1 cellular context compared by ENCODE assay signal in the genomic region with DNA sequence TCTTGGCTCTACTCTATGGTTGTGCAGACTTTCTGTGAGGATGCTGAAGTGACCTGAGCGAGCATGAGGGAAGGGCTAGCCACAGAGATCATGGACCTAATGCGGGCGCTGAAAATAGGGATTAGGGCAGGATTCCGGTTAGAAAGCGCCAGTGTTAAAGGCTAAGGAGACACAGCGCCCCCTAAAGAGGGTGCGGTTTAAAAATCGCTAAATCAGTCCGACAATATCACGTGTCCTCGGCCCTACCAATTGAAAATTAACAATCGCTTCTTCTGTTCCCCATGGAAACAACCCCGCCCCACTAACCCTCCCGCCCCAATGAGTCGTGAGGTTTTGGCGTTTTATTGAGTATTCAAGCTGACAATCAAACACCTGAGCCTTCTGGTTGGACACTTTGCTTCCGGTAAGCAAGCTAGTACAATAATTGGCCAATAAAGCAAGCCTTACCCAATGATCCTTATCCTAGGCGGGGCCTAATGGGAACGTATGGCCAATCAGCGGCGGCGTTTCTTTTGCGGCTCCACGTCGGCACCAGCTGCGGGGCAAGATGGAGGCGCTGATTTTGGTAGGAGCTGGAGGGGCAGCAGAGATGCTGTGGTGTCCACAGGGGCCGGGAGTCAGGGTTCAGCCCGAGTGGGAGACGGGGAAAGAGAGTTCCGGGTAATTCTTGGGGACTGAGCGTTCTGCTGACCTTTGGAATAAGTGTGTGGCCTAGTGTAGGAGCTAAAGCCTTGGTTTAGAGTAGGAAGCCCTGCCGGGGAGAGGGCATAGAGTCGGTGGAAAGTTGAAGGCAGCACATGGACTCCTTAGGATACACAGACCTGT.
TF ChIP-seq lines count a peak whose summit lies in the region.

A gene with protein sequence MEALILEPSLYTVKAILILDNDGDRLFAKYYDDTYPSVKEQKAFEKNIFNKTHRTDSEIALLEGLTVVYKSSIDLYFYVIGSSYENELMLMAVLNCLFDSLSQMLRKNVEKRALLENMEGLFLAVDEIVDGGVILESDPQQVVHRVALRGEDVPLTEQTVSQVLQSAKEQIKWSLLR (plus strand): TSS at position 515 of the 825 bp plus-strand sequence. CDS start 33 bp downstream, at position 548.

TF ChIP-seq in K562, 482 proteins besides CTCF, POLR2A, EP300 and RAD21 (continued from another document and continues in another):
- TF ChIP-seq, protein P1, sequence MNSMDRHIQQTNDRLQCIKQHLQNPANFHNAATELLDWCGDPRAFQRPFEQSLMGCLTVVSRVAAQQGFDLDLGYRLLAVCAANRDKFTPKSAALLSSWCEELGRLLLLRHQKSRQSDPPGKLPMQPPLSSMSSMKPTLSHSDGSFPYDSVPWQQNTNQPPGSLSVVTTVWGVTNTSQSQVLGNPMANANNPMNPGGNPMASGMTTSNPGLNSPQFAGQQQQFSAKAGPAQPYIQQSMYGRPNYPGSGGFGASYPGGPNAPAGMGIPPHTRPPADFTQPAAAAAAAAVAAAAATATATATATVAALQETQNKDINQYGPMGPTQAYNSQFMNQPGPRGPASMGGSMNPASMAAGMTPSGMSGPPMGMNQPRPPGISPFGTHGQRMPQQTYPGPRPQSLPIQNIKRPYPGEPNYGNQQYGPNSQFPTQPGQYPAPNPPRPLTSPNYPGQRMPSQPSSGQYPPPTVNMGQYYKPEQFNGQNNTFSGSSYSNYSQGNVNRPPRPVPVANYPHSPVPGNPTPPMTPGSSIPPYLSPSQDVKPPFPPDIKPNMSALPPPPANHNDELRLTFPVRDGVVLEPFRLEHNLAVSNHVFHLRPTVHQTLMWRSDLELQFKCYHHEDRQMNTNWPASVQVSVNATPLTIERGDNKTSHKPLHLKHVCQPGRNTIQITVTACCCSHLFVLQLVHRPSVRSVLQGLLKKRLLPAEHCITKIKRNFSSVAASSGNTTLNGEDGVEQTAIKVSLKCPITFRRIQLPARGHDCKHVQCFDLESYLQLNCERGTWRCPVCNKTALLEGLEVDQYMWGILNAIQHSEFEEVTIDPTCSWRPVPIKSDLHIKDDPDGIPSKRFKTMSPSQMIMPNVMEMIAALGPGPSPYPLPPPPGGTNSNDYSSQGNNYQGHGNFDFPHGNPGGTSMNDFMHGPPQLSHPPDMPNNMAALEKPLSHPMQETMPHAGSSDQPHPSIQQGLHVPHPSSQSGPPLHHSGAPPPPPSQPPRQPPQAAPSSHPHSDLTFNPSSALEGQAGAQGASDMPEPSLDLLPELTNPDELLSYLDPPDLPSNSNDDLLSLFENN (IDR thresholded peaks at IDR 0.05; ENCODE audit: low read depth in 2 of 2, low read length in 2 of 2), result peak in 1 of 2 experiments; percentile 58; a peak in 2 of 4 replicates
- TF ChIP-seq, protein P2, sequence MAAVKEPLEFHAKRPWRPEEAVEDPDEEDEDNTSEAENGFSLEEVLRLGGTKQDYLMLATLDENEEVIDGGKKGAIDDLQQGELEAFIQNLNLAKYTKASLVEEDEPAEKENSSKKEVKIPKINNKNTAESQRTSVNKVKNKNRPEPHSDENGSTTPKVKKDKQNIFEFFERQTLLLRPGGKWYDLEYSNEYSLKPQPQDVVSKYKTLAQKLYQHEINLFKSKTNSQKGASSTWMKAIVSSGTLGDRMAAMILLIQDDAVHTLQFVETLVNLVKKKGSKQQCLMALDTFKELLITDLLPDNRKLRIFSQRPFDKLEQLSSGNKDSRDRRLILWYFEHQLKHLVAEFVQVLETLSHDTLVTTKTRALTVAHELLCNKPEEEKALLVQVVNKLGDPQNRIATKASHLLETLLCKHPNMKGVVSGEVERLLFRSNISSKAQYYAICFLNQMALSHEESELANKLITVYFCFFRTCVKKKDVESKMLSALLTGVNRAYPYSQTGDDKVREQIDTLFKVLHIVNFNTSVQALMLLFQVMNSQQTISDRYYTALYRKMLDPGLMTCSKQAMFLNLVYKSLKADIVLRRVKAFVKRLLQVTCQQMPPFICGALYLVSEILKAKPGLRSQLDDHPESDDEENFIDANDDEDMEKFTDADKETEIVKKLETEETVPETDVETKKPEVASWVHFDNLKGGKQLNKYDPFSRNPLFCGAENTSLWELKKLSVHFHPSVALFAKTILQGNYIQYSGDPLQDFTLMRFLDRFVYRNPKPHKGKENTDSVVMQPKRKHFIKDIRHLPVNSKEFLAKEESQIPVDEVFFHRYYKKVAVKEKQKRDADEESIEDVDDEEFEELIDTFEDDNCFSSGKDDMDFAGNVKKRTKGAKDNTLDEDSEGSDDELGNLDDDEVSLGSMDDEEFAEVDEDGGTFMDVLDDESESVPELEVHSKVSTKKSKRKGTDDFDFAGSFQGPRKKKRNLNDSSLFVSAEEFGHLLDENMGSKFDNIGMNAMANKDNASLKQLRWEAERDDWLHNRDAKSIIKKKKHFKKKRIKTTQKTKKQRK (IDR thresholded peaks at IDR 0.05; ENCODE audit: borderline replicate concordance, low read depth, low read length), result peak; percentile 93
- TF ChIP-seq FOXP1 (CRISPR knock-in tag; IDR thresholded peaks at IDR 0.05), result peak; percentile 64; the same call in 1 of the 2 replicates
- peak; percentile 93 for TF ChIP-seq OTX1 (CRISPR knock-in tag; IDR thresholded peaks at IDR 0.05)
- TF ChIP-seq SRSF3 (IDR thresholded peaks at IDR 0.05; ENCODE audit: insufficient read depth, low read length), result no peak
- TF ChIP-seq SRSF9 (IDR thresholded peaks at IDR 0.05; ENCODE audit: borderline replicate concordance, low read depth, low read length), result no peak
- no peak for TF ChIP-seq ETS2 (tag; IDR thresholded peaks at IDR 0.05; ENCODE audit: borderline replicate concordance, poor library complexity, severe bottlenecking)
- TF ChIP-seq ZNF184 (CRISPR knock-in tag; IDR thresholded peaks at IDR 0.05), result no peak
- no peak for TF ChIP-seq HNRNPL (IDR thresholded peaks at IDR 0.05; ENCODE audit: low read depth, low read length)
- TF ChIP-seq HDAC1 (IDR thresholded peaks at IDR 0.05), result peak in 1 of 2 experiments; percentile 79; a peak in 2 of 4 replicates
- TF ChIP-seq NR3C1 (CRISPR knock-in tag; IDR thresholded peaks at IDR 0.05), result no peak
- peak; percentile 93 for TF ChIP-seq PHB (CRISPR knock-in tag; IDR thresholded peaks at IDR 0.05)
- peak; percentile 62; the same call in 1 of the 2 replicates for TF ChIP-seq CHCHD3 (CRISPR knock-in tag; IDR thresholded peaks at IDR 0.05)
- TF ChIP-seq ZNF134 (CRISPR knock-in tag; conservative IDR thresholded peaks at IDR 0.05), result no peak
- TF ChIP-seq KLF6 (CRISPR knock-in tag; IDR thresholded peaks at IDR 0.05; ENCODE audit: borderline replicate concordance), result 0 out of 2 replicates have a peak, but pooled peaks have one; percentile 48
- TF ChIP-seq TCF7L2 (IDR thresholded peaks at IDR 0.05; ENCODE audit: low read depth, low read length), result no peak
- TF ChIP-seq DNMT1 (IDR thresholded peaks at IDR 0.05), result no peak
- no peak for TF ChIP-seq ZFP30 (CRISPR knock-in tag; IDR thresholded peaks at IDR 0.05; ENCODE audit: borderline replicate concordance)
- TF ChIP-seq KAT2B (IDR thresholded peaks at IDR 0.05; ENCODE audit: low read depth, low read length), result no peak
- no peak for TF ChIP-seq CBX1 (IDR thresholded peaks at IDR 0.05; ENCODE audit: low read depth)
- TF ChIP-seq SMARCC2 (IDR thresholded peaks at IDR 0.05; ENCODE audit: low read depth), result no peak
- TF ChIP-seq NCOA2 (IDR thresholded peaks at IDR 0.05; ENCODE audit: partially characterized antibody in 2 of 2), result no peak
- TF ChIP-seq NFATC3 (IDR thresholded peaks at IDR 0.05), result no peak
- TF ChIP-seq NBN (IDR thresholded peaks at IDR 0.05; ENCODE audit: low read depth), result peak; percentile 50
- TF ChIP-seq PHF8 (IDR thresholded peaks at IDR 0.05; ENCODE audit: borderline replicate concordance, low read length), result peak; percentile 95
- 0 out of 2 replicates have a peak, but pooled peaks have one; percentile 21 for TF ChIP-seq KLF16 (IDR thresholded peaks at IDR 0.05)
- TF ChIP-seq, protein P3, sequence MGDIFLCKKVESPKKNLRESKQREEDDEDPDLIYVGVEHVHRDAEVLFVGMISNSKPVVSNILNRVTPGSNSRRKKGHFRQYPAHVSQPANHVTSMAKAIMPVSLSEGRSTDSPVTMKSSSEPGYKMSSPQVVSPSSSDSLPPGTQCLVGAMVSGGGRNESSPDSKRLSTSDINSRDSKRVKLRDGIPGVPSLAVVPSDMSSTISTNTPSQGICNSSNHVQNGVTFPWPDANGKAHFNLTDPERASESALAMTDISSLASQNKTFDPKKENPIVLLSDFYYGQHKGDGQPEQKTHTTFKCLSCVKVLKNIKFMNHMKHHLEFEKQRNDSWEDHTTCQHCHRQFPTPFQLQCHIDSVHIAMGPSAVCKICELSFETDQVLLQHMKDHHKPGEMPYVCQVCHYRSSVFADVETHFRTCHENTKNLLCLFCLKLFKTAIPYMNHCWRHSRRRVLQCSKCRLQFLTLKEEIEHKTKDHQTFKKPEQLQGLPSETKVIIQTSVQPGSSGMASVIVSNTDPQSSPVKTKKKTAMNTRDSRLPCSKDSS (IDR thresholded peaks at IDR 0.05; ENCODE audit: low read depth, partially characterized antibody), result no peak
- TF ChIP-seq NFRKB (IDR thresholded peaks at IDR 0.05; ENCODE audit: low read depth), result peak; percentile 100
- TF ChIP-seq HDGF (IDR thresholded peaks at IDR 0.05), result peak; percentile 66; the same call in 1 of the 2 replicates
- TF ChIP-seq BRD9 (IDR thresholded peaks at IDR 0.05; ENCODE audit: low read depth, partially characterized antibody), result peak; percentile 97
- TF ChIP-seq, protein P4, sequence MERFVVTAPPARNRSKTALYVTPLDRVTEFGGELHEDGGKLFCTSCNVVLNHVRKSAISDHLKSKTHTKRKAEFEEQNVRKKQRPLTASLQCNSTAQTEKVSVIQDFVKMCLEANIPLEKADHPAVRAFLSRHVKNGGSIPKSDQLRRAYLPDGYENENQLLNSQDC (CRISPR knock-in tag; IDR thresholded peaks at IDR 0.05), result 0 out of 2 replicates have a peak, but pooled peaks have one; percentile 14
- no peak for TF ChIP-seq KDM1A (IDR thresholded peaks at IDR 0.05)
- TF ChIP-seq, protein P5, sequence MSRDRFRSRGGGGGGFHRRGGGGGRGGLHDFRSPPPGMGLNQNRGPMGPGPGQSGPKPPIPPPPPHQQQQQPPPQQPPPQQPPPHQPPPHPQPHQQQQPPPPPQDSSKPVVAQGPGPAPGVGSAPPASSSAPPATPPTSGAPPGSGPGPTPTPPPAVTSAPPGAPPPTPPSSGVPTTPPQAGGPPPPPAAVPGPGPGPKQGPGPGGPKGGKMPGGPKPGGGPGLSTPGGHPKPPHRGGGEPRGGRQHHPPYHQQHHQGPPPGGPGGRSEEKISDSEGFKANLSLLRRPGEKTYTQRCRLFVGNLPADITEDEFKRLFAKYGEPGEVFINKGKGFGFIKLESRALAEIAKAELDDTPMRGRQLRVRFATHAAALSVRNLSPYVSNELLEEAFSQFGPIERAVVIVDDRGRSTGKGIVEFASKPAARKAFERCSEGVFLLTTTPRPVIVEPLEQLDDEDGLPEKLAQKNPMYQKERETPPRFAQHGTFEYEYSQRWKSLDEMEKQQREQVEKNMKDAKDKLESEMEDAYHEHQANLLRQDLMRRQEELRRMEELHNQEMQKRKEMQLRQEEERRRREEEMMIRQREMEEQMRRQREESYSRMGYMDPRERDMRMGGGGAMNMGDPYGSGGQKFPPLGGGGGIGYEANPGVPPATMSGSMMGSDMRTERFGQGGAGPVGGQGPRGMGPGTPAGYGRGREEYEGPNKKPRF (IDR thresholded peaks at IDR 0.05; ENCODE audit: low read depth, low read length), result no peak
- TF ChIP-seq SRSF1 (IDR thresholded peaks at IDR 0.05; ENCODE audit: low read depth, low read length), result no peak
- TF ChIP-seq ZNF507 (tag; conservative IDR thresholded peaks at IDR 0.05), result no peak
- TF ChIP-seq ZNF174 (CRISPR knock-in tag; IDR thresholded peaks at IDR 0.05), result peak; percentile 71; the same call in 1 of the 2 replicates
- TF ChIP-seq MXI1 (IDR thresholded peaks at IDR 0.05; ENCODE audit: low read depth, low read length), result peak; percentile 58; the same call in 1 of the 2 replicates
- TF ChIP-seq, protein P6, sequence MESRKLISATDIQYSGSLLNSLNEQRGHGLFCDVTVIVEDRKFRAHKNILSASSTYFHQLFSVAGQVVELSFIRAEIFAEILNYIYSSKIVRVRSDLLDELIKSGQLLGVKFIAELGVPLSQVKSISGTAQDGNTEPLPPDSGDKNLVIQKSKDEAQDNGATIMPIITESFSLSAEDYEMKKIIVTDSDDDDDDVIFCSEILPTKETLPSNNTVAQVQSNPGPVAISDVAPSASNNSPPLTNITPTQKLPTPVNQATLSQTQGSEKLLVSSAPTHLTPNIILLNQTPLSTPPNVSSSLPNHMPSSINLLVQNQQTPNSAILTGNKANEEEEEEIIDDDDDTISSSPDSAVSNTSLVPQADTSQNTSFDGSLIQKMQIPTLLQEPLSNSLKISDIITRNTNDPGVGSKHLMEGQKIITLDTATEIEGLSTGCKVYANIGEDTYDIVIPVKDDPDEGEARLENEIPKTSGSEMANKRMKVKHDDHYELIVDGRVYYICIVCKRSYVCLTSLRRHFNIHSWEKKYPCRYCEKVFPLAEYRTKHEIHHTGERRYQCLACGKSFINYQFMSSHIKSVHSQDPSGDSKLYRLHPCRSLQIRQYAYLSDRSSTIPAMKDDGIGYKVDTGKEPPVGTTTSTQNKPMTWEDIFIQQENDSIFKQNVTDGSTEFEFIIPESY (CRISPR knock-in tag; IDR thresholded peaks at IDR 0.05), result no peak
- TF ChIP-seq COPS2 (conservative IDR thresholded peaks at IDR 0.05), result no peak
- TF ChIP-seq, protein P7, sequence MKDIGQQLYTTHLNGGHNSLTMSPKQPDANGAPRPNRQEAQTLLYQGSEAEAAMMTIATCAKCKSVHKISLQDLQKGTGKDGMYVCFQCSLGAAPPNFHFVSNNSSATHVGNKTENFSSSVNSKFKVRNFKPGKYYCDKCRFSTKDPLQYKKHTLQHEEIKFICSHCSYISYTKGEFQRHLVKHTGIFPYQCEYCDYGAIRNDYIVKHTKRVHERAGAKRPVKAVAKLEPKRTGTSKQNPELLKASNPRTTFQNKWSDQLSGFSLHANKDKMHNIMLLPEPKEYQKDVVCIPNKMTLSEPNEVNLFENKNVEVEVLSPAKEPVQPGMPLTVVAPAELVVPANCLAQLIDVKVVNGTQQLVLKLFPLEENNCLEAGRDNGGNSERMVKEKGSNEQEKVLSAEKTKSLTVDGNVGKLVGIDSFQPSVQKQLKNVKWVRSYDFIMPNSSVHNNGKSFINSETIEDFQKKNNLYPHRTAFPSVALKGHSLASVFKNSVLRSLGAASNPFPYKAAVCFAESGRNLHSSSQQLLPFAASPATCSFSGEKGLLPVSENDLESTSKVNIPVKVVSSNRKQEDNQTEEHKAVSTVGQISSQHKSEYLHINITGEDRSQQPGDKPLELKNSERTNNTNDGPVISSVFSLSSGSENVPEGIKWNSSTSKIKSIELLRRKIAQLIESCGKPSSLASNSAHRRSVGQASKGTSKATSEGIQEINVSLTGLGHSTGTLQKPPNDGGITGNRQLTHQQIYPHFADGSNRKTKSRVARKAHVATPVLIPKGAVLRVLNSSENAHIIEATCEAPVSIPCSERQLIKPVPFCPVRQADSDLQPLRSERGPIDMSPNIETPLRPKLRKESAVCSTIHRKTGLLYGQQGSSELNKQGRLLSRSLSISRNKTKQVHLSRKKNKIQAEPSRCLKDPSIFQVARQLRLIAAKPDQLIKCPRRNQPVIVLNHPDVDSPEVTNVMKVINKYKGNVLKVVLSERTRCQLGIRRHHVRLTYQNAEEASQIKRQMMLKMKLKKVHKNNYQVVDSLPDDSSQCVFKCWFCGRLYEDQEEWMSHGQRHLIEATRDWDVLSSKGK (CRISPR knock-in tag; IDR thresholded peaks at IDR 0.05), result no peak
- peak; percentile 94 for TF ChIP-seq RAD51 (IDR thresholded peaks at IDR 0.05; ENCODE audit: borderline replicate concordance, low read depth)
- TF ChIP-seq CEBPG (CRISPR knock-in tag; IDR thresholded peaks at IDR 0.05), result peak; percentile 34; the same call in 1 of the 2 replicates
- TF ChIP-seq CEBPG (tag; conservative IDR thresholded peaks at IDR 0.05 in 1 of 2, IDR thresholded peaks at IDR 0.05 in 1 of 2), result peak; percentile 46 to 73; a peak in 2 of 4 replicates
- TF ChIP-seq ZNF253 (CRISPR knock-in tag; conservative IDR thresholded peaks at IDR 0.05), result no peak
- peak; percentile 34; the same call in 1 of the 2 replicates for TF ChIP-seq SMC3 (conservative IDR thresholded peaks at IDR 0.05; ENCODE audit: insufficient read depth, low read depth, low read length)
